ENCODE assay signal across 2 cellular contexts in the genomic region with DNA sequence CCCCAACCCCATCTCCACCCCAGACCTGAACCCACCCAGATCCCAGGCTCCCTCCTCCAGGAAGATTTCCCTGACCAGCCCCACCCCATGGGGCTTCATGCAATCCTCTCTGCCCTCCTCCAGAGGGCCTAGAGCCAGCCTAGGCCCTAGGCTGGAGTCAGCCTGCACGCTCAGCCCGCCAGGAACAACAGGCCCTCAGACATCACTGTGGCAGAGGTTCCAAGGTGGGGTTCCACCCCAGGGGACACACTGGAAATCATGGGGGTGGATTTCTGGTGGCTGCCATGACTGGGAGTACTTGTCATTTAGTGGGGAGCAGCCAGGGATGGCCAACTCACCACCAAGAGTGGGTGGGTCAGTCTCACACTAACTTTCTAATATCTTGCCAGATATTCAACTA.
TF ChIP-seq lines count a peak whose summit lies in the region.

No MANE protein-coding gene starts in this region.

TF ChIP-seq in K562, 482 proteins besides CTCF, POLR2A, EP300 and RAD21 (continued from another document):
- TF ChIP-seq, protein P1, sequence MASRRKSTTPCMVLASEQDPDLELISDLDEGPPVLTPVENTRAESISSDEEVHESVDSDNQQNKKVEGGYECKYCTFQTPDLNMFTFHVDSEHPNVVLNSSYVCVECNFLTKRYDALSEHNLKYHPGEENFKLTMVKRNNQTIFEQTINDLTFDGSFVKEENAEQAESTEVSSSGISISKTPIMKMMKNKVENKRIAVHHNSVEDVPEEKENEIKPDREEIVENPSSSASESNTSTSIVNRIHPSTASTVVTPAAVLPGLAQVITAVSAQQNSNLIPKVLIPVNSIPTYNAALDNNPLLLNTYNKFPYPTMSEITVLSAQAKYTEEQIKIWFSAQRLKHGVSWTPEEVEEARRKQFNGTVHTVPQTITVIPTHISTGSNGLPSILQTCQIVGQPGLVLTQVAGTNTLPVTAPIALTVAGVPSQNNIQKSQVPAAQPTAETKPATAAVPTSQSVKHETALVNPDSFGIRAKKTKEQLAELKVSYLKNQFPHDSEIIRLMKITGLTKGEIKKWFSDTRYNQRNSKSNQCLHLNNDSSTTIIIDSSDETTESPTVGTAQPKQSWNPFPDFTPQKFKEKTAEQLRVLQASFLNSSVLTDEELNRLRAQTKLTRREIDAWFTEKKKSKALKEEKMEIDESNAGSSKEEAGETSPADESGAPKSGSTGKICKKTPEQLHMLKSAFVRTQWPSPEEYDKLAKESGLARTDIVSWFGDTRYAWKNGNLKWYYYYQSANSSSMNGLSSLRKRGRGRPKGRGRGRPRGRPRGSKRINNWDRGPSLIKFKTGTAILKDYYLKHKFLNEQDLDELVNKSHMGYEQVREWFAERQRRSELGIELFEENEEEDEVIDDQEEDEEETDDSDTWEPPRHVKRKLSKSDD (conservative IDR thresholded peaks at IDR 0.05; ENCODE audit: low read length): no peak
- TF ChIP-seq GABPA (tag; conservative IDR thresholded peaks at IDR 0.05; ENCODE audit: low read depth): no peak
- no peak for TF ChIP-seq MAFG (tag; conservative IDR thresholded peaks at IDR 0.05)
- TF ChIP-seq, protein P2, sequence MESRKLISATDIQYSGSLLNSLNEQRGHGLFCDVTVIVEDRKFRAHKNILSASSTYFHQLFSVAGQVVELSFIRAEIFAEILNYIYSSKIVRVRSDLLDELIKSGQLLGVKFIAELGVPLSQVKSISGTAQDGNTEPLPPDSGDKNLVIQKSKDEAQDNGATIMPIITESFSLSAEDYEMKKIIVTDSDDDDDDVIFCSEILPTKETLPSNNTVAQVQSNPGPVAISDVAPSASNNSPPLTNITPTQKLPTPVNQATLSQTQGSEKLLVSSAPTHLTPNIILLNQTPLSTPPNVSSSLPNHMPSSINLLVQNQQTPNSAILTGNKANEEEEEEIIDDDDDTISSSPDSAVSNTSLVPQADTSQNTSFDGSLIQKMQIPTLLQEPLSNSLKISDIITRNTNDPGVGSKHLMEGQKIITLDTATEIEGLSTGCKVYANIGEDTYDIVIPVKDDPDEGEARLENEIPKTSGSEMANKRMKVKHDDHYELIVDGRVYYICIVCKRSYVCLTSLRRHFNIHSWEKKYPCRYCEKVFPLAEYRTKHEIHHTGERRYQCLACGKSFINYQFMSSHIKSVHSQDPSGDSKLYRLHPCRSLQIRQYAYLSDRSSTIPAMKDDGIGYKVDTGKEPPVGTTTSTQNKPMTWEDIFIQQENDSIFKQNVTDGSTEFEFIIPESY (CRISPR knock-in tag; IDR thresholded peaks at IDR 0.05): no peak
- TF ChIP-seq ZNF444 (CRISPR knock-in tag; IDR thresholded peaks at IDR 0.05): no peak

TF ChIP-seq in HepG2, 621 proteins besides CTCF, POLR2A, EP300 and RAD21:
- TF ChIP-seq, protein P3, sequence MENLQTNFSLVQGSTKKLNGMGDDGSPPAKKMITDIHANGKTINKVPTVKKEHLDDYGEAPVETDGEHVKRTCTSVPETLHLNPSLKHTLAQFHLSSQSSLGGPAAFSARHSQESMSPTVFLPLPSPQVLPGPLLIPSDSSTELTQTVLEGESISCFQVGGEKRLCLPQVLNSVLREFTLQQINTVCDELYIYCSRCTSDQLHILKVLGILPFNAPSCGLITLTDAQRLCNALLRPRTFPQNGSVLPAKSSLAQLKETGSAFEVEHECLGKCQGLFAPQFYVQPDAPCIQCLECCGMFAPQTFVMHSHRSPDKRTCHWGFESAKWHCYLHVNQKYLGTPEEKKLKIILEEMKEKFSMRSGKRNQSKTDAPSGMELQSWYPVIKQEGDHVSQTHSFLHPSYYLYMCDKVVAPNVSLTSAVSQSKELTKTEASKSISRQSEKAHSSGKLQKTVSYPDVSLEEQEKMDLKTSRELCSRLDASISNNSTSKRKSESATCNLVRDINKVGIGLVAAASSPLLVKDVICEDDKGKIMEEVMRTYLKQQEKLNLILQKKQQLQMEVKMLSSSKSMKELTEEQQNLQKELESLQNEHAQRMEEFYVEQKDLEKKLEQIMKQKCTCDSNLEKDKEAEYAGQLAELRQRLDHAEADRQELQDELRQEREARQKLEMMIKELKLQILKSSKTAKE (CRISPR knock-in tag; IDR thresholded peaks at IDR 0.05; ENCODE audit: borderline replicate concordance): no peak
- no peak for TF ChIP-seq HMG20A (CRISPR knock-in tag; IDR thresholded peaks at IDR 0.05; ENCODE audit: borderline replicate concordance)
- TF ChIP-seq NR3C1 (CRISPR knock-in tag; IDR thresholded peaks at IDR 0.05): no peak
- TF ChIP-seq, protein P4, sequence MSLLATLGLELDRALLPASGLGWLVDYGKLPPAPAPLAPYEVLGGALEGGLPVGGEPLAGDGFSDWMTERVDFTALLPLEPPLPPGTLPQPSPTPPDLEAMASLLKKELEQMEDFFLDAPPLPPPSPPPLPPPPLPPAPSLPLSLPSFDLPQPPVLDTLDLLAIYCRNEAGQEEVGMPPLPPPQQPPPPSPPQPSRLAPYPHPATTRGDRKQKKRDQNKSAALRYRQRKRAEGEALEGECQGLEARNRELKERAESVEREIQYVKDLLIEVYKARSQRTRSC (CRISPR knock-in tag; IDR thresholded peaks at IDR 0.05; ENCODE audit: low read depth): no peak
- no peak for TF ChIP-seq EEA1 (CRISPR knock-in tag; IDR thresholded peaks at IDR 0.05; ENCODE audit: borderline replicate concordance)
- no peak for TF ChIP-seq HOXA9 (CRISPR knock-in tag; IDR thresholded peaks at IDR 0.05; ENCODE audit: borderline replicate concordance)
- TF ChIP-seq, protein P5, sequence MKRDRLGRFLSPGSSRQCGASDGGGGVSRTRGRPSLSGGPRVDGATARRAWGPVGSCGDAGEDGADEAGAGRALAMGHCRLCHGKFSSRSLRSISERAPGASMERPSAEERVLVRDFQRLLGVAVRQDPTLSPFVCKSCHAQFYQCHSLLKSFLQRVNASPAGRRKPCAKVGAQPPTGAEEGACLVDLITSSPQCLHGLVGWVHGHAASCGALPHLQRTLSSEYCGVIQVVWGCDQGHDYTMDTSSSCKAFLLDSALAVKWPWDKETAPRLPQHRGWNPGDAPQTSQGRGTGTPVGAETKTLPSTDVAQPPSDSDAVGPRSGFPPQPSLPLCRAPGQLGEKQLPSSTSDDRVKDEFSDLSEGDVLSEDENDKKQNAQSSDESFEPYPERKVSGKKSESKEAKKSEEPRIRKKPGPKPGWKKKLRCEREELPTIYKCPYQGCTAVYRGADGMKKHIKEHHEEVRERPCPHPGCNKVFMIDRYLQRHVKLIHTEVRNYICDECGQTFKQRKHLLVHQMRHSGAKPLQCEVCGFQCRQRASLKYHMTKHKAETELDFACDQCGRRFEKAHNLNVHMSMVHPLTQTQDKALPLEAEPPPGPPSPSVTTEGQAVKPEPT (CRISPR knock-in tag; IDR thresholded peaks at IDR 0.05; ENCODE audit: low read depth): no peak
- TF ChIP-seq PPARG (CRISPR knock-in tag; conservative IDR thresholded peaks at IDR 0.05): no peak
- no peak for TF ChIP-seq SOX6 (IDR thresholded peaks at IDR 0.05)
- TF ChIP-seq SOX6 (CRISPR knock-in tag; IDR thresholded peaks at IDR 0.05): no peak
- TF ChIP-seq ZNF264 (CRISPR knock-in tag; IDR thresholded peaks at IDR 0.05): no peak
- TF ChIP-seq KLF9 (CRISPR knock-in tag; IDR thresholded peaks at IDR 0.05; ENCODE audit: low read depth): no peak
- TF ChIP-seq, protein P6, sequence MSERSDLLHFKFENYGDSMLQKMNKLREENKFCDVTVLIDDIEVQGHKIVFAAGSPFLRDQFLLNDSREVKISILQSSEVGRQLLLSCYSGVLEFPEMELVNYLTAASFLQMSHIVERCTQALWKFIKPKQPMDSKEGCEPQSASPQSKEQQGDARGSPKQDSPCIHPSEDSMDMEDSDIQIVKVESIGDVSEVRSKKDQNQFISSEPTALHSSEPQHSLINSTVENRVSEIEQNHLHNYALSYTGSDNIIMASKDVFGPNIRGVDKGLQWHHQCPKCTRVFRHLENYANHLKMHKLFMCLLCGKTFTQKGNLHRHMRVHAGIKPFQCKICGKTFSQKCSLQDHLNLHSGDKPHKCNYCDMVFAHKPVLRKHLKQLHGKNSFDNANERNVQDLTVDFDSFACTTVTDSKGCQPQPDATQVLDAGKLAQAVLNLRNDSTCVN (CRISPR knock-in tag; IDR thresholded peaks at IDR 0.05; ENCODE audit: borderline replicate concordance): no peak
- no peak for TF ChIP-seq ZNF326 (CRISPR knock-in tag; IDR thresholded peaks at IDR 0.05; ENCODE audit: borderline replicate concordance)
- TF ChIP-seq NBN (conservative IDR thresholded peaks at IDR 0.05): no peak
- no peak for TF ChIP-seq RXRA (CRISPR knock-in tag; IDR thresholded peaks at IDR 0.05)
- TF ChIP-seq, protein P7, sequence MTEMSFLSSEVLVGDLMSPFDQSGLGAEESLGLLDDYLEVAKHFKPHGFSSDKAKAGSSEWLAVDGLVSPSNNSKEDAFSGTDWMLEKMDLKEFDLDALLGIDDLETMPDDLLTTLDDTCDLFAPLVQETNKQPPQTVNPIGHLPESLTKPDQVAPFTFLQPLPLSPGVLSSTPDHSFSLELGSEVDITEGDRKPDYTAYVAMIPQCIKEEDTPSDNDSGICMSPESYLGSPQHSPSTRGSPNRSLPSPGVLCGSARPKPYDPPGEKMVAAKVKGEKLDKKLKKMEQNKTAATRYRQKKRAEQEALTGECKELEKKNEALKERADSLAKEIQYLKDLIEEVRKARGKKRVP (CRISPR knock-in tag; IDR thresholded peaks at IDR 0.05): no peak
- no peak for TF ChIP-seq CC2D1A (CRISPR knock-in tag; IDR thresholded peaks at IDR 0.05)
- no peak for TF ChIP-seq ZNF33A (CRISPR knock-in tag; IDR thresholded peaks at IDR 0.05; ENCODE audit: borderline replicate concordance)
- no peak for TF ChIP-seq KAT7 (CRISPR knock-in tag; IDR thresholded peaks at IDR 0.05; ENCODE audit: borderline replicate concordance)
